In genomic region chr1:165595561-165595960, GRCh38 we compare ENCODE assay signal across 24 cellular contexts. TPM values are rescaled to one million over a fixed set of nuclear protein-coding genes. Genes with fewer than 3 reads are reported as not detected.
DNase-seq lines count a peak whose midpoint lies in the region; ATAC-seq and TF ChIP-seq lines count a peak whose summit lies in the region.
"Had no signal": no experiment of that assay in that cellular context is flagged by ENCODE, and none has a peak within 500 bp of the region (broad histone marks: within the 10 kb centered on the region; RNA-seq: fewer than 3 reads in every experiment).

No MANE protein-coding gene starts in this region.

- no peak for ATAC-seq in PC-3
- ATAC-seq in HG02678 (IDR thresholded peaks at IDR 0.05; ENCODE audit: unreplicated experiment), result no peak
- ATAC-seq: stimulated activated naive CD8-positive, alpha-beta T cell treated with anti-CD3 and anti-CD28 coated beads, Interleukin-15, amount 100 ng/mL, for 72 hours had no signal

- DNase-seq in GM04503 (ENCODE audit: low read depth) (peak; percentile 34), PC-3 (peak; percentile 24), fibroblast of gingiva (ENCODE audit: low read depth) (peak; percentile 26), skeletal muscle cell (ENCODE audit: low read depth) (peak; percentile 28), midbrain (lab: John Stamatoyannopoulos, UW) (no peak), NCI-H1092 (lab: John Stamatoyannopoulos, UW) (no peak)
- DNase-seq: activated CD4-positive, alpha-beta T cell treated with anti-CD3 and anti-CD28 coated beads, Interleukin-2, amount 50 U/mL, for 48 hours; activated naive CD4-positive, alpha-beta T cell treated with anti-CD3 and anti-CD28 coated beads for 36 hours; BE2C; Caco-2; GDM1; NCI-H1048; NCI-H2171; NCI-H748 treated with DMSO at 0.1 percent for 48 hours; OCI-M1; stimulated activated CD4-positive, alpha-beta T cell treated with anti-CD3 and anti-CD28 coated beads, Interleukin-2, amount 100 ng/mL, for 48 hours; stimulated activated naive CD8-positive, alpha-beta T cell treated with anti-CD3 and anti-CD28 coated beads, Interleukin-15, amount 100 ng/mL, for 72 hours; T-helper 2 cell had no signal

- H3K4me1 ChIP-seq in PC-3 (ENCODE audit: insufficient read depth, low read length), result peaks cover 12% of the 10 kb centered on the region
- H3K4me1 ChIP-seq: BE2C, Caco-2 had no signal

- H3F3A ChIP-seq in PC-3 (ENCODE audit: low read length, unreplicated experiment), result no peaks in the 10 kb centered on the region

- H3K4me3 ChIP-seq in PC-3 (ENCODE audit: low read length) (no peak overlapping the region), skeletal muscle cell (ENCODE audit: low read depth, low read length) (no peak overlapping the region)
- H3K4me3 ChIP-seq: ascending aorta, coronary artery, SJCRH30 had no signal

- H3K9ac ChIP-seq in PC-3 (ENCODE audit: low read length), result no peak overlapping the region
- H3K9ac ChIP-seq: KMS-11 had no signal

- CTCF ChIA-PET in PC-3 (lab: Charles Lee), result interaction anchor here (0.8 kb wide), 1 partner anchor 307 kb away, joined by 6 read pairs; no protein-coding TSS in a partner anchor

- BruUV-seq in PC-3 (replicated peaks; lab: Mats Ljungman, UMichigan), result no TSS peak

- H4K20me1 ChIP-seq in PC-3 (ENCODE audit: low read length), result no peaks in the 10 kb centered on the region

- POLR2A ChIA-PET in PC-3 (lab: Charles Lee; ENCODE audit: unreplicated experiment), result no interaction called here

- H3K9me3 ChIP-seq in PC-3 (ENCODE audit: low read length), result no peaks in the 10 kb centered on the region
- H3K9me3 ChIP-seq: ascending aorta, BE2C, Caco-2, SJCRH30 had no signal

- no peaks in the 10 kb centered on the region for H3K36me3 ChIP-seq in PC-3 (ENCODE audit: low read depth, low read length)
- H3K36me3 ChIP-seq: ascending aorta, BE2C, SJCRH30 had no signal

- H3K79me2 ChIP-seq in PC-3 (ENCODE audit: low read length), result no peaks in the 10 kb centered on the region

- H3K4me2 ChIP-seq in PC-3 (ENCODE audit: low read length), result no peak overlapping the region
- H3K4me2 ChIP-seq: KMS-11 had no signal

- no peak overlapping the region for H3K27ac ChIP-seq in PC-3 (ENCODE audit: low read length)
- H3K27ac ChIP-seq: ascending aorta, coronary artery, KMS-11, SJCRH30 had no signal

- no peak for TF ChIP-seq CTCF in PC-3 (conservative IDR thresholded peaks at IDR 0.05; ENCODE audit: low read depth, low read length)

- peaks cover 14% of the 10 kb centered on the region for H3K27me3 ChIP-seq in PC-3 (ENCODE audit: low read length)
- H3K27me3 ChIP-seq: ascending aorta, SJCRH30 had no signal

- no peak overlapping the region for H2AFZ ChIP-seq in PC-3 (ENCODE audit: low read length)

- H3K9me2 ChIP-seq in PC-3 (replicated peaks; ENCODE audit: low read length), result no peaks in the 10 kb centered on the region

- intact Hi-C loops in PC-3 (cut with micrococcal nuclease), result no loop called here

RNA-seq across cellular contexts. Expression of gene MGST3, which starts 35.5 kb away (rescaled TPM):
- total RNA-seq in PC-3 (2014; rRNA removed), result 117 and 168 TPM in 2 replicates

RNA-seq across cellular contexts. Expression of gene LRRC52, which starts 51.8 kb away (rescaled TPM):
- total RNA-seq in PC-3 (2014; rRNA removed), result not detected in 2 replicates
- total RNA-seq: activated naive CD4-positive, alpha-beta T cell treated with anti-CD3 and anti-CD28 coated beads for 36 hours; ascending aorta; Caco-2; posterior vena cava; SJCRH30 had no signal

Comparison
In these comparisons a context has a peak if more than half of its experiments do, and no peak if none do; other contexts are left out.
1. DNase-seq: peak in GM04503 (single experiment), PC-3 (single experiment), fibroblast of gingiva (single experiment) and skeletal muscle cell (single experiment); none in midbrain (single experiment) and NCI-H1092 (single experiment).